12 cellular contexts compared by ENCODE assay signal in genomic region chr9:134405527-134405926, GRCh38.
DNase-seq lines count a peak whose midpoint lies in the region; ATAC-seq and TF ChIP-seq lines count a peak whose summit lies in the region.
"Had no signal": no experiment of that assay in that cellular context is flagged by ENCODE, and none has a peak within 500 bp of the region (broad histone marks: within the 10 kb centered on the region; RNA-seq: fewer than 3 reads in every experiment).

No MANE protein-coding gene starts in this region.

- peaks cover 2% of the 10 kb centered on the region for H3K27me3 Mint-ChIP-seq in activated CD4-positive, alpha-beta T cell treated with anti-CD3 and anti-CD28 coated beads for 36 hours
- H3K27me3 Mint-ChIP-seq in T-helper 17 cell, result no peaks in the 10 kb centered on the region

- no peaks in the 10 kb centered on the region for H3K9me3 Mint-ChIP-seq in activated CD4-positive, alpha-beta T cell treated with anti-CD3 and anti-CD28 coated beads for 36 hours (ENCODE audit: low read depth)
- H3K9me3 Mint-ChIP-seq: activated T-helper 2 cell treated with anti-CD3 and anti-CD28 coated beads, Interferon-gamma antibody, Interleukin-2, Interleukin-4, amounts not matched to agents 10 μg/mL and 5 μg/mL and 100 μg/mL, durations not matched to agents 14 hours and 24 hours and 36 hours had no signal

- peaks cover 36% of the 10 kb centered on the region for H3K4me1 Mint-ChIP-seq in activated CD4-positive, alpha-beta T cell treated with anti-CD3 and anti-CD28 coated beads for 36 hours
- H3K4me1 Mint-ChIP-seq in T-helper 17 cell, result peaks cover 31% of the 10 kb centered on the region

- no peaks in the 10 kb centered on the region for H3K9me3 ChIP-seq in T-helper 17 cell (ENCODE audit: control insufficient read depth, low read length, poor library complexity, severe bottlenecking)
- H3K9me3 ChIP-seq in tibial artery, result no peaks in the 10 kb centered on the region

- H3K4me3 ChIP-seq in tibial artery, result no peak overlapping the region

- H3K4me1 ChIP-seq in tibial artery, result peaks cover 37 to 92% (median 84%) of the 10 kb centered on the region in 4 donors

- TF ChIP-seq CTCF in tibial artery (IDR thresholded peaks at IDR 0.05), result no peak

- peaks cover 2% of the 10 kb centered on the region for H3K36me3 Mint-ChIP-seq in activated CD4-positive, alpha-beta T cell treated with anti-CD3 and anti-CD28 coated beads for 36 hours (ENCODE audit: low read depth)
- no peaks in the 10 kb centered on the region for H3K36me3 Mint-ChIP-seq in T-helper 17 cell (ENCODE audit: low read depth)

- H3K36me3 ChIP-seq in tibial artery, result peaks cover 0 to 30% (median 19%) of the 10 kb centered on the region in 3 donors

- CTCF ChIA-PET in activated CD4-positive, alpha-beta T cell treated with anti-CD3 and anti-CD28 coated beads for 36 hours (lab: Charles Lee), result no interaction called here

- intact Hi-C loops in activated CD4-positive, alpha-beta T cell treated with anti-CD3 and anti-CD28 coated beads for 36 hours (cut with DNase I, micrococcal nuclease), result no loop called here
- intact Hi-C loops in tibial artery (cut with DNase I; ENCODE audit: low total_unique reads), result no loop called here

- H3K27me3 ChIP-seq in tibial artery, result no peaks in the 10 kb centered on the region

- ATAC-seq in activated CD4-positive, alpha-beta T cell treated with anti-CD3 and anti-CD28 coated beads for 36 hours, result no peak
- ATAC-seq in T-helper 17 cell, result no peak

- POLR2A ChIA-PET in activated CD4-positive, alpha-beta T cell treated with anti-CD3 and anti-CD28 coated beads for 36 hours (lab: Charles Lee), result no interaction called here

- H3K4me3 Mint-ChIP-seq in activated CD4-positive, alpha-beta T cell treated with anti-CD3 and anti-CD28 coated beads for 36 hours, result no peak overlapping the region
- H3K4me3 Mint-ChIP-seq in T-helper 17 cell, result peak overlapping the region; percentile 82

- peak overlapping the region; percentile 4 for H3K27ac Mint-ChIP-seq in activated CD4-positive, alpha-beta T cell treated with anti-CD3 and anti-CD28 coated beads for 36 hours
- H3K27ac Mint-ChIP-seq in T-helper 17 cell, result peak overlapping the region; percentile 65
- H3K27ac Mint-ChIP-seq: activated T-helper 2 cell treated with anti-CD3 and anti-CD28 coated beads, Interferon-gamma antibody, Interleukin-2, Interleukin-4, amounts not matched to agents 10 μg/mL and 5 μg/mL and 100 μg/mL, durations not matched to agents 14 hours and 24 hours and 36 hours had no signal

- H3K27ac ChIP-seq in tibial artery, result peak overlapping the region; percentile 79 to 81

- no peak for DNase-seq in activated CD4-positive, alpha-beta T cell treated with anti-CD3 and anti-CD28 coated beads for 36 hours
- DNase-seq in activated CD4-positive, alpha-beta T cell treated with anti-CD3 and anti-CD28 coated beads, Interleukin-2, amount 50 U/mL, for 1 hour, result no peak
- DNase-seq in T-helper 17 cell, result no peak
- DNase-seq in kidney tubule cell (ENCODE audit: low spot score), result peak; percentile 8
- DNase-seq in tibial artery, result no peak
- no peak for DNase-seq in DMS79 (lab: John Stamatoyannopoulos, UW)
- DNase-seq in NCI-H1930 (lab: John Stamatoyannopoulos, UW), result no peak
- DNase-seq in pons (ENCODE audit: low spot score), result no peak
- DNase-seq: 8988T, MM.1S, SIG-M5 had no signal
